In genomic region chr3:79810101-79810500, GRCh38 we compare ENCODE assay signal across 1 cellular context.
TF ChIP-seq lines count a peak whose summit lies in the region.

No MANE protein-coding gene starts in this region.

TF ChIP-seq in GM23338, 12 proteins besides CTCF, POLR2A, EP300 and RAD21 (continued from another document):
- TF ChIP-seq ZNF462 (CRISPR knock-in tag; IDR thresholded peaks at IDR 0.05) (no peak), POLR2AphosphoS5 (IDR thresholded peaks at IDR 0.05; ENCODE audit: low read depth) (no peak), STAT1 (IDR thresholded peaks at IDR 0.05; ENCODE audit: unreplicated experiment) (no peak), ZNF331 (CRISPR knock-in tag; IDR thresholded peaks at IDR 0.05; ENCODE audit: low read depth) (no peak), NANOG (IDR thresholded peaks at IDR 0.05; ENCODE audit: borderline replicate concordance) (no peak), ZNF114 (CRISPR knock-in tag; IDR thresholded peaks at IDR 0.05) (no peak)
